Comparison of ENCODE assay signal across 1 cellular context in the genomic region with DNA sequence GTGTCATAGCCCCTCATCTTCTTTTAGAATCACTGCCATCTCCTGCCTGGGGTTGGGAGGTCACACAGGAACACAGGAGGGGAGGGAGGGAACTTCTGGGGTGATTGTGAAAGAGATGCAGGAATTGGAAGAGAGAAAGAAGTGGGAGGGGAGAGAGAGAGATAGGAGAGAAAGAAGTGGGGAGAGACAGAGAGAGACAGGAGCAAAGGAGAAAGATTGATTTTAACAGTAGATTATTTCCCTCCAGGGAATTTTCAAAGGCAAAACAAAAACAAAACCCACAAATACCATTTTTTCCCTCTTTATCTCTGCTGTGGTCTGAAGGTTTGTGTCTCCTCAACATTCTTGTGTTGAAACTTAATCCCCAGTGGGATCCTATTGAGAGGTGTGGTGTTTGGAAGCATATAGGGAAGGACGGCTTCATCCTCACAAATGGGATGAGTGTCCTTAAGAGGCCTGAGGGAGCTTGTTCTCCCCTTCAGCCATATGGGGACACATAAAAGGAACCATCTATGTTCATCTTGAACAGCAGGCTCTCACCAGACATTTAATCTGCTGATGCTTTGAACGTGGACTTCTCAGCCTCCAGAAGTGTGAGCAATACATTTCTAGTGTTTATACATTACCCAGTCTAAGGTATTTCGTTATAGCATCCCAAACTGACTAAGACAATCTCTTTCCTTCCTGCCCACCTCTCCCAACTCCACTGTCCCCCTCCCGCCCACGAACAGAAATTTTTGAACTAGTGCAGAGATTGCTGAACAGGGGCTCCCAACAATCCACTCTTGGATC.
TF ChIP-seq lines count a peak whose summit lies in the region.

No MANE protein-coding gene starts in this region.

TF ChIP-seq in endothelial cell of umbilical vein, 7 proteins besides CTCF, POLR2A, EP300 and RAD21 (continued from another document):
- TF ChIP-seq POLR2AphosphoS5 (IDR thresholded peaks at IDR 0.05; ENCODE audit: insufficient read depth, low read depth, low read length) = no peak
